Comparison of ENCODE assay signal across 9 cellular contexts in genomic region chr7:87151002-87151505, GRCh38. TPM values are rescaled to one million over a fixed set of nuclear protein-coding genes. Genes with fewer than 3 reads are reported as not detected.
DNase-seq lines count a peak whose midpoint lies in the region; ATAC-seq, FAIRE-seq and TF ChIP-seq lines count a peak whose summit lies in the region.
"Had no signal": no experiment of that assay in that cellular context is flagged by ENCODE, and none has a peak within 500 bp of the region (broad histone marks: within the 10 kb centered on the region; RNA-seq: fewer than 3 reads in every experiment).

No MANE protein-coding gene starts in this region.

- no peak for ATAC-seq in activated T-cell treated with anti-CD3 and anti-CD28 coated beads, Interleukin-2, amount 50 U/mL, for 4 hours
- no peak for ATAC-seq in GM18873 (IDR thresholded peaks at IDR 0.05; ENCODE audit: low FRiP score, unreplicated experiment)

- dilution Hi-C loops in keratinocyte (cut with MboI; ENCODE audit: extremely low pct_ligation_motif_present, low sequenced_read_pairs) = no loop called here

- H3K4me1 ChIP-seq in keratinocyte (ENCODE audit: control insufficient read depth, extremely low read depth, insufficient read depth, low read length) (peaks cover 28% of the 10 kb centered on the region), testis (peaks cover 14% of the 10 kb centered on the region)

- H3K27me3 ChIP-seq in keratinocyte (ENCODE audit: control insufficient read depth, extremely low read depth, insufficient read depth, low read length) (no peaks in the 10 kb centered on the region), testis (no peaks in the 10 kb centered on the region)

- peak overlapping the region; percentile 97 for H3K4me2 ChIP-seq in keratinocyte (ENCODE audit: control insufficient read depth, extremely low read depth, insufficient read depth, low read depth, low read length)

- H3K27me3 Mint-ChIP-seq in activated T-cell treated with anti-CD3 and anti-CD28 coated beads, Interleukin-2, amount 50 U/mL, for 4 hours (ENCODE audit: low read depth) = no peaks in the 10 kb centered on the region
- H3K27me3 Mint-ChIP-seq in activated CD4-positive, alpha-beta memory T cell treated with anti-CD3 and anti-CD28 coated beads for 36 hours = no peaks in the 10 kb centered on the region

- TF ChIP-seq POLR2A in testis (IDR thresholded peaks at IDR 0.05) (no peak), lower leg skin (IDR thresholded peaks at IDR 0.05) (no peak)

- no peaks in the 10 kb centered on the region for H3K9me1 ChIP-seq in keratinocyte (ENCODE audit: control insufficient read depth, extremely low read depth, insufficient read depth, low read length)

- FAIRE-seq in keratinocyte (lab: Jason Lieb, UNC) = no peak

- H3K4me3 Mint-ChIP-seq in activated T-cell treated with anti-CD3 and anti-CD28 coated beads, Interleukin-2, amount 50 U/mL, for 4 hours = peak overlapping the region; percentile 96
- peak overlapping the region; percentile 91 for H3K4me3 Mint-ChIP-seq in activated CD4-positive, alpha-beta memory T cell treated with anti-CD3 and anti-CD28 coated beads for 36 hours

- CTCF ChIA-PET in activated CD4-positive, alpha-beta memory T cell treated with anti-CD3 and anti-CD28 coated beads for 36 hours (lab: Charles Lee) = interaction anchor here (1.0 to 5.9 kb wide), 5 partner anchors 43 to 224 kb away, joined by 3 to 53 read pairs (median 5); partner anchors contain the start of gene TMEM243

- DNase-seq in activated T-cell treated with anti-CD3 and anti-CD28 coated beads, Interleukin-2, amount 50 U/mL, for 4 hours = no peak
- DNase-seq in activated T-cell treated with anti-CD3 and anti-CD28 coated beads for 4 hours (no peak), keratinocyte (ENCODE audit: low read depth, low spot score) (no peak), testis (no peak), lower leg skin (ENCODE audit: low spot score in 2 of 2) (no peak), middle frontal gyrus (ENCODE audit: extremely low spot score, low spot score) (no peak)
- no peak for DNase-seq in activated CD4-positive, alpha-beta memory T cell treated with anti-CD3 and anti-CD28 coated beads for 36 hours
- DNase-seq: NCI-H1105 treated with DMSO at 0.1 percent for 48 hours had no signal

- peaks cover 32% of the 10 kb centered on the region for H3K79me2 ChIP-seq in keratinocyte (ENCODE audit: control insufficient read depth, insufficient read depth, low read length)

- intact Hi-C loops in activated CD4-positive, alpha-beta memory T cell treated with anti-CD3 and anti-CD28 coated beads for 36 hours (cut with micrococcal nuclease) = loop anchor here (5.0 kb wide), 3 partner anchors 69 to 726 kb away; partner anchors contain the start of genes DBF4 and SLC25A40
- intact Hi-C loops in testis (cut with DNase I; ENCODE audit: low total_unique reads) (no loop called here), lower leg skin (cut with DNase I; ENCODE audit: low total_unique reads) (no loop called here)

- TF ChIP-seq CTCF in keratinocyte (optimal IDR thresholded peaks at IDR 0.05 in 1 of 3, IDR thresholded peaks at IDR 0.05 in 1 of 3, conservative IDR thresholded peaks at IDR 0.05 in 1 of 3; ENCODE audit: extremely low read depth in 1 of 3, insufficient read depth in 2 of 3, low read length in 3 of 3) (no peak), testis (IDR thresholded peaks at IDR 0.05) (no peak), lower leg skin (IDR thresholded peaks at IDR 0.05) (no peak)

- peaks cover 0 to 3% of the 10 kb centered on the region in 2 experiments for H3K36me3 ChIP-seq in keratinocyte (ENCODE audit: control insufficient read depth in 2 of 2, extremely low read depth in 1 of 2, insufficient read depth in 2 of 2, low read length in 2 of 2)
- no peaks in the 10 kb centered on the region for H3K36me3 ChIP-seq in testis (ENCODE audit: low read depth, missing control alignments)

- H4K20me1 ChIP-seq in keratinocyte (ENCODE audit: control insufficient read depth, extremely low read depth, insufficient read depth, low read length) = peaks cover 3% of the 10 kb centered on the region

- peak overlapping the region; percentile 99 for H3K9ac ChIP-seq in keratinocyte (ENCODE audit: control insufficient read depth, extremely low read depth, insufficient read depth, low read length)

- peak overlapping the region; percentile 100 for H2AFZ ChIP-seq in keratinocyte (ENCODE audit: control insufficient read depth, low read length)

- H3K36me3 Mint-ChIP-seq in activated T-cell treated with anti-CD3 and anti-CD28 coated beads, Interleukin-2, amount 50 U/mL, for 4 hours (ENCODE audit: insufficient read depth) = peaks cover 3% of the 10 kb centered on the region
- peaks cover 17% of the 10 kb centered on the region for H3K36me3 Mint-ChIP-seq in activated CD4-positive, alpha-beta memory T cell treated with anti-CD3 and anti-CD28 coated beads for 36 hours

- H3K27ac ChIP-seq in keratinocyte (ENCODE audit: control insufficient read depth, insufficient read depth, low read length) = peak overlapping the region; percentile 96
- peak overlapping the region; percentile 96 to 98 for H3K27ac ChIP-seq in testis

- POLR2A ChIA-PET in activated CD4-positive, alpha-beta memory T cell treated with anti-CD3 and anti-CD28 coated beads for 36 hours (lab: Charles Lee) = interaction anchor here (2.2 kb wide), 1 partner anchor 194 kb away, joined by 6 read pairs; the partner anchor contains the start of gene CROT

- H3K9me3 Mint-ChIP-seq in activated T-cell treated with anti-CD3 and anti-CD28 coated beads, Interleukin-2, amount 50 U/mL, for 4 hours = no peaks in the 10 kb centered on the region
- no peaks in the 10 kb centered on the region for H3K9me3 Mint-ChIP-seq in activated CD4-positive, alpha-beta memory T cell treated with anti-CD3 and anti-CD28 coated beads for 36 hours

- peaks cover 28% of the 10 kb centered on the region for H3K4me1 Mint-ChIP-seq in activated T-cell treated with anti-CD3 and anti-CD28 coated beads, Interleukin-2, amount 50 U/mL, for 4 hours (ENCODE audit: low read depth)
- H3K4me1 Mint-ChIP-seq in activated CD4-positive, alpha-beta memory T cell treated with anti-CD3 and anti-CD28 coated beads for 36 hours (ENCODE audit: low read depth) = peaks cover 30% of the 10 kb centered on the region

- WGBS in testis, 2 donors = 27 to 35% methylated on average over 5 of the region's 5 CpGs
- 53 to 54% methylated on average over 5 of the region's 5 CpGs for WGBS in lower leg skin, 2 donors

- H3K27ac Mint-ChIP-seq in activated CD4-positive, alpha-beta memory T cell treated with anti-CD3 and anti-CD28 coated beads for 36 hours = peak overlapping the region; percentile 96

- H3K9me3 ChIP-seq in keratinocyte (ENCODE audit: control insufficient read depth, low read depth, low read length) (no peaks in the 10 kb centered on the region), testis (no peaks in the 10 kb centered on the region)

- peak overlapping the region in 2 of 3 experiments; percentile 97 to 100 for H3K4me3 ChIP-seq in keratinocyte (ENCODE audit: control insufficient read depth in 2 of 3, extremely low read depth in 1 of 3, insufficient read depth in 2 of 3, low read depth in 1 of 3, low read length in 3 of 3)
- H3K4me3 ChIP-seq in testis = peak overlapping the region; percentile 83 to 90
- H3K4me3 ChIP-seq in lower leg skin (ENCODE audit: low read depth, poor library complexity, severe bottlenecking) = no peak overlapping the region

RNA-seq across cellular contexts. Expression of gene DMTF1, which starts 1.2 kb away (rescaled TPM):
- 10 to 100 TPM; 39.7 to 45.5 (median 43.7) TPM for total RNA-seq in activated T-cell treated with anti-CD3 and anti-CD28 coated beads, Interleukin-2, amount 50 U/mL, for 4 hours
- total RNA-seq in activated CD4-positive, alpha-beta memory T cell treated with anti-CD3 and anti-CD28 coated beads for 36 hours = 10 to 100 TPM; 62.7 to 71.1 TPM
- polyA plus RNA-seq in keratinocyte (44.7 to 98.4 TPM (median 87.5 TPM) in 3 replicates), testis (ENCODE audit: insufficient read depth, low read depth, low replicate concordance) (118 TPM)
- polyA plus RNA-seq in keratinocyte (2011; ENCODE audit: low read depth) = 51.8 TPM
- polyA plus RNA-seq in keratinocyte (2011; cell fraction: cytosol; rRNA removed) = 13.8 and 30.7 TPM in 2 replicates
- 194 and 267 TPM in 2 replicates for polyA plus RNA-seq in keratinocyte (2011; cell fraction: nucleus; rRNA removed)
- polyA plus RNA-seq in keratinocyte (2012; ENCODE audit: low replicate concordance) = 18.8 and 24.4 TPM in 2 replicates
- 15.3 to 135 TPM (median 54.1 TPM) in 3 replicates for polyA minus RNA-seq in keratinocyte
- polyA minus RNA-seq in keratinocyte (2011; cell fraction: cytosol; rRNA and poly(A)+ RNA removed) = 8.2 TPM
- polyA minus RNA-seq in keratinocyte (2011; cell fraction: nucleus; rRNA and poly(A)+ RNA removed) = 81.5 and 130 TPM in 2 replicates
- total RNA-seq in testis (100 to 1,000 TPM; 148 to 196 TPM), lower leg skin (10 to 100 TPM; 35.2 to 68.9 (median 44.9) TPM)
